In genomic region chr6:140915001-140915950, GRCh38 we compare ENCODE assay signal across 17 cellular contexts.
DNase-seq lines count a peak whose midpoint lies in the region; ATAC-seq and TF ChIP-seq lines count a peak whose summit lies in the region.
"Had no signal": no experiment of that assay in that cellular context is flagged by ENCODE, and none has a peak within 500 bp of the region (broad histone marks: within the 10 kb centered on the region; RNA-seq: fewer than 3 reads in every experiment).

No MANE protein-coding gene starts in this region.

- ATAC-seq in IMR-90 (ENCODE audit: low read depth), result no peak
- ATAC-seq: activated naive CD8-positive, alpha-beta T cell treated with anti-CD3 and anti-CD28 coated beads, Interleukin-2, amount 50 U/mL, for 24 hours; T-cell had no signal

- DNase-seq in IMR-90 (no peak), NCI-H1694 treated with DMSO at 0.1 percent for 48 hours (lab: John Stamatoyannopoulos, UW) (peak; percentile 29), SHP77 treated with DMSO at 0.1 percent for 48 hours (lab: John Stamatoyannopoulos, UW) (peak; percentile 93), osteoblast (ENCODE audit: insufficient read length, low spot score, missing footprints) (no peak), HPDE6-E6E7 (ENCODE audit: extremely low spot score) (no peak), GM03348 (ENCODE audit: low spot score) (no peak), EL (no peak)
- DNase-seq: activated naive CD8-positive, alpha-beta T cell treated with anti-CD3 and anti-CD28 coated beads, Interleukin-2, amount 50 U/mL, for 24 hours; activated T-cell treated with anti-CD3 and anti-CD28 coated beads, Interleukin-2, amount 50 U/mL, for 1 hour; CD4-positive, alpha-beta memory T cell; colonic mucosa; HFFc6; mesendoderm; MV-4-11; occipital lobe; T-cell had no signal

- H3K56ac ChIP-seq in IMR-90 (ENCODE audit: extremely low read depth, insufficient read depth, low read length), result no peak overlapping the region

- no peak overlapping the region for H4K8ac ChIP-seq in IMR-90 (ENCODE audit: low read depth in 2 of 2, low read length in 2 of 2)

- TF ChIP-seq CTCF in IMR-90 (conservative IDR thresholded peaks at IDR 0.05; ENCODE audit: low read depth, low read length) (no peak), osteoblast (IDR thresholded peaks at IDR 0.05; ENCODE audit: extremely low read depth, low read depth, low read length) (no peak)

- H4K91ac ChIP-seq in IMR-90 (ENCODE audit: insufficient read depth, low read depth, low read length), result no peak overlapping the region

- H2AK5ac ChIP-seq in IMR-90 (ENCODE audit: low read depth, low read length), result no peak overlapping the region; the same call in 1 of the 2 replicates

- H3K27ac ChIP-seq in IMR-90 (ENCODE audit: insufficient read depth, low read length) (no peak overlapping the region), osteoblast (ENCODE audit: low read depth, low read length) (no peak overlapping the region)
- H3K27ac ChIP-seq: colonic mucosa, suprapubic skin had no signal

- POLR2A ChIA-PET in IMR-90 (lab: Charles Lee; ENCODE audit: unreplicated experiment), result no interaction called here

- H4K20me1 ChIP-seq in IMR-90 (ENCODE audit: insufficient read depth, low read length) (no peaks in the 10 kb centered on the region), osteoblast (ENCODE audit: insufficient read depth, low read length) (no peaks in the 10 kb centered on the region)

- no TSS peak for BruUV-seq in IMR-90 (replicated peaks; lab: Mats Ljungman, UMichigan)

- no peak overlapping the region for H3K9ac ChIP-seq in IMR-90 (ENCODE audit: low read depth, low read length)

- dilution Hi-C loops in IMR-90 (cut with HindIII; ENCODE audit: low sequenced_read_pairs, unreplicated experiment), result no loop called here

- TF ChIP-seq RAD21 in IMR-90 (IDR thresholded peaks at IDR 0.05; ENCODE audit: low read length), result no peak

- no CpG with 5 or more reads among the region's 4 CpGs for WGBS in IMR-90 (ENCODE audit: extremely low coverage in 2 of 2, insufficient read length in 1 of 2), 2 experiments

- in situ Hi-C loops in IMR-90 (cut with MboI; ENCODE audit: low sequenced_read_pairs), result loop anchor here (25.0 kb wide), 1 partner anchor 1553 kb away; the partner anchor contains the start of gene CITED2

- peak overlapping the region; percentile 32; the same call in 1 of the 2 replicates for H3K18ac ChIP-seq in IMR-90 (ENCODE audit: low read depth, low read length)

- H3K14ac ChIP-seq in IMR-90 (replicated peaks; ENCODE audit: low read depth, low read length), result no peak overlapping the region

- no peak for TF ChIP-seq POLR2A in IMR-90 (IDR thresholded peaks at IDR 0.05; ENCODE audit: low read depth, low read length)

- 0 out of 2 replicates have a peak overlapping the region, but pooled peaks have one; percentile 47 for H3K4ac ChIP-seq in IMR-90 (ENCODE audit: low read depth, low read length)

- H3K79me1 ChIP-seq in IMR-90 (ENCODE audit: low read depth in 1 of 2, low read length in 2 of 2), result no peaks in the 10 kb centered on the region

- CTCF ChIA-PET in IMR-90 (lab: Yijun Ruan, JAX), result no interaction called here

- no peaks in the 10 kb centered on the region for H3K36me3 ChIP-seq in IMR-90 (ENCODE audit: control insufficient read depth, insufficient read depth, low read length)
- no peaks in the 10 kb centered on the region for H3K36me3 ChIP-seq in osteoblast (ENCODE audit: insufficient read depth, low read length)
- H3K36me3 ChIP-seq: colonic mucosa, suprapubic skin had no signal

- no peaks in the 10 kb centered on the region for H3K4me1 ChIP-seq in IMR-90 (ENCODE audit: control insufficient read depth, insufficient read depth, low read length)
- no peaks in the 10 kb centered on the region for H3K4me1 ChIP-seq in osteoblast (ENCODE audit: insufficient read depth, low read length)
- H3K4me1 ChIP-seq: colonic mucosa, suprapubic skin had no signal

- H3K9me3 ChIP-seq in IMR-90 (ENCODE audit: control insufficient read depth, insufficient read depth, low read length) (no peaks in the 10 kb centered on the region; the same call in 1 of the 2 replicates), osteoblast (ENCODE audit: low read depth, low read length) (no peaks in the 10 kb centered on the region)
- H3K9me3 ChIP-seq: colonic mucosa, suprapubic skin had no signal

- H3K79me2 ChIP-seq in osteoblast (ENCODE audit: insufficient read depth, low read length), result no peaks in the 10 kb centered on the region

- H2BK5ac ChIP-seq in IMR-90 (ENCODE audit: low read depth, low read length, poor library complexity, severe bottlenecking), result no peak overlapping the region

- no peak overlapping the region for H2AFZ ChIP-seq in IMR-90 (replicated peaks; ENCODE audit: low read length, poor library complexity)
- H2AFZ ChIP-seq in osteoblast (ENCODE audit: low read length), result peak overlapping the region; percentile 51

- H3K4me2 ChIP-seq in IMR-90 (ENCODE audit: low read depth, low read length) (no peak overlapping the region), osteoblast (ENCODE audit: insufficient read depth, low read length) (no peak overlapping the region)

- no peak overlapping the region for H2BK15ac ChIP-seq in IMR-90 (ENCODE audit: low read depth, low read length)

- H4K5ac ChIP-seq in IMR-90 (ENCODE audit: low read depth, low read length), result no peak overlapping the region

- H2BK120ac ChIP-seq in IMR-90 (ENCODE audit: low read depth, low read length), result no peak overlapping the region; the same call in 1 of the 2 replicates

- no peak overlapping the region for H2AK9ac ChIP-seq in IMR-90 (replicated peaks; ENCODE audit: low read depth, low read length, poor library complexity)

- no peak overlapping the region for H3K23ac ChIP-seq in IMR-90 (ENCODE audit: low read depth, low read length)

- no peak overlapping the region for H2BK20ac ChIP-seq in IMR-90 (ENCODE audit: low read depth, low read length)

- intact Hi-C loops in IMR-90 (cut with micrococcal nuclease), result no loop called here

- H3K27me3 ChIP-seq in IMR-90 (ENCODE audit: control insufficient read depth, insufficient read depth, low read length), result no peaks in the 10 kb centered on the region
- H3K27me3 ChIP-seq in osteoblast (ENCODE audit: insufficient read depth, low read length), result no peaks in the 10 kb centered on the region
- H3K27me3 ChIP-seq: colonic mucosa, suprapubic skin had no signal

- no peak overlapping the region for H3K4me3 ChIP-seq in IMR-90 (ENCODE audit: insufficient read depth, low read depth, low read length)
- no peak overlapping the region for H3K4me3 ChIP-seq in osteoblast (ENCODE audit: insufficient read depth, low read length)
- H3K4me3 ChIP-seq: colonic mucosa, suprapubic skin had no signal

- no peaks in the 10 kb centered on the region for H3K9me1 ChIP-seq in IMR-90 (ENCODE audit: insufficient read depth, low read length)

TF ChIP-seq in IMR-90, 13 proteins besides CTCF, POLR2A, EP300 and RAD21:
- TF ChIP-seq RCOR1 (IDR thresholded peaks at IDR 0.05; ENCODE audit: insufficient replicate concordance, low read length), result no peak
- TF ChIP-seq NFE2L2 (IDR thresholded peaks at IDR 0.05; ENCODE audit: low read depth, low read length), result no peak
- no peak for TF ChIP-seq FOS (IDR thresholded peaks at IDR 0.05; ENCODE audit: low read depth, low read length)
- no peak for TF ChIP-seq MAZ (IDR thresholded peaks at IDR 0.05; ENCODE audit: borderline replicate concordance, low read depth, low read length)
- no peak for TF ChIP-seq CHD1 (IDR thresholded peaks at IDR 0.05; ENCODE audit: low read depth, low read length)
- TF ChIP-seq MAFK (IDR thresholded peaks at IDR 0.05; ENCODE audit: low read depth, low read length), result no peak
- TF ChIP-seq ELK1 (IDR thresholded peaks at IDR 0.05; ENCODE audit: borderline replicate concordance, low read depth, low read length), result no peak
- no peak for TF ChIP-seq SMC3 (IDR thresholded peaks at IDR 0.05; ENCODE audit: low read depth, low read length)
- TF ChIP-seq MXI1 (IDR thresholded peaks at IDR 0.05; ENCODE audit: borderline replicate concordance, low read depth, low read length), result no peak
- no peak for TF ChIP-seq CEBPB (IDR thresholded peaks at IDR 0.05; ENCODE audit: low read depth, low read length)
- TF ChIP-seq RFX5 (IDR thresholded peaks at IDR 0.05; ENCODE audit: low read depth, low read length), result no peak
TF ChIP-seq in IMR-90: peak in this region for 0.

Comparison
In these comparisons a context has a peak if more than half of its experiments do, and no peak if none do; other contexts are left out.
1. DNase-seq: peak in NCI-H1694 treated with DMSO at 0.1 percent for 48 hours (single experiment) and SHP77 treated with DMSO at 0.1 percent for 48 hours (single experiment); none in IMR-90 (single experiment), osteoblast (single experiment), HPDE6-E6E7 (single experiment), GM03348 (single experiment) and EL (single experiment).